In genomic region chr9:93041108-93041802, GRCh38 we compare ENCODE assay signal across 1 cellular context.
TF ChIP-seq lines count a peak whose summit lies in the region.

No MANE protein-coding gene starts in this region.

TF ChIP-seq in HCT116, 20 proteins besides CTCF, POLR2A, EP300 and RAD21 (continued from another document):
- peak; percentile 89 for TF ChIP-seq YY1 (IDR thresholded peaks at IDR 0.05; ENCODE audit: extremely low read depth, insufficient replicate concordance, low read depth, low read length)
